22 cellular contexts compared by ENCODE assay signal in the genomic region with DNA sequence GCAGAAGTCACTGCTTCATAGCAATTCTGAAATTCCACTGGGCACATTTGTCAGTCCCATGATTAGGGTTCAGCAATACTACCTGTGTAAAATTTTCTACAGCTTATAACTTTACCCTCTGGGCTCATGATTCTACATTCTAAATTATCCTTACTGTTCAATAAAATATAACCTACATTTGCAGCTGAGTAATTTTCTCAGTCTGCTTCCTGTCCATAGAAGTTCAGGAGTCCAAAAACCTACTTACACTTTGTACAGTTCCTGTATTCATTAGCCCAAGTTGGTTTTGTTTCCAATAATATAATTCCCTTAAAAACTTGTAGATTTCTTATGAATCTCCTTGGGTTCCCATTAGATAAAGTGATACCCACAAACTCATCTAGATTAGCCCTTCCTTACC.
DNase-seq lines count a peak whose midpoint lies in the region; ATAC-seq and TF ChIP-seq lines count a peak whose summit lies in the region.
"Had no signal": no experiment of that assay in that cellular context is flagged by ENCODE, and none has a peak within 500 bp of the region (broad histone marks: within the 10 kb centered on the region; RNA-seq: fewer than 3 reads in every experiment).

No MANE protein-coding gene starts in this region.

- no peaks in the 10 kb centered on the region for H3K9me3 ChIP-seq in esophagus squamous epithelium
- no peaks in the 10 kb centered on the region for H3K9me3 ChIP-seq in mucosa of descending colon
- H3K9me3 ChIP-seq: BE2C had no signal

- H3K27ac Mint-ChIP-seq in stimulated activated naive CD8-positive, alpha-beta T cell treated with anti-CD3 and anti-CD28 coated beads, Interleukin-15, amount 100 ng/mL, for 72 hours: no peak overlapping the region
- H3K27ac Mint-ChIP-seq: CD14-positive monocyte; CD4-positive, alpha-beta memory T cell; CD4-positive, CD25-positive, alpha-beta regulatory T cell; CD8-positive, alpha-beta memory T cell had no signal

- no peak for DNase-seq in esophagus squamous epithelium (lab: John Stamatoyannopoulos, UW)
- DNase-seq in mucosa of descending colon: no peak
- no peak for DNase-seq in NOMO-1 treated with DMSO at 0.1 percent for 48 hours (lab: John Stamatoyannopoulos, UW; ENCODE audit: unreplicated experiment)
- no peak for DNase-seq in stimulated activated naive CD8-positive, alpha-beta T cell treated with anti-CD3 and anti-CD28 coated beads, Interleukin-15, amount 100 ng/mL, for 72 hours
- DNase-seq in kidney tubule cell (ENCODE audit: low spot score): no peak
- DNase-seq: 8988T; ACHN; BE2C; C1 segment of cervical spinal cord; CD4-positive, alpha-beta memory T cell; CD4-positive, CD25-positive, alpha-beta regulatory T cell; CD8-positive, alpha-beta memory T cell; COR-L47; DMS 273 treated with DMSO at 0.1 percent for 48 hours; DMS153; DMS79; DND-41; EL; GDM1 had no signal

- H3K4me3 ChIP-seq in esophagus squamous epithelium (no peak overlapping the region), mucosa of descending colon (no peak overlapping the region)
- H3K4me3 ChIP-seq: BLaER1, GM12878 had no signal

- ATAC-seq in mucosa of descending colon: peak; percentile 58
- ATAC-seq in stimulated activated naive CD8-positive, alpha-beta T cell treated with anti-CD3 and anti-CD28 coated beads, Interleukin-15, amount 100 ng/mL, for 72 hours: no peak
- ATAC-seq: GM12878 had no signal

- H3K4me1 ChIP-seq in esophagus squamous epithelium: peaks cover 0 to 30% (median 9%) of the 10 kb centered on the region in 3 donors
- H3K4me1 ChIP-seq in mucosa of descending colon (ENCODE audit: low read depth): no peaks in the 10 kb centered on the region
- H3K4me1 ChIP-seq: BE2C had no signal

- H3K9me3 Mint-ChIP-seq in stimulated activated naive CD8-positive, alpha-beta T cell treated with anti-CD3 and anti-CD28 coated beads, Interleukin-15, amount 100 ng/mL, for 72 hours: no peaks in the 10 kb centered on the region

- intact Hi-C loops in esophagus squamous epithelium (cut with DNase I) (no loop called here), mucosa of descending colon (cut with DNase I, micrococcal nuclease) (no loop called here)

- TF ChIP-seq CTCF in esophagus squamous epithelium (IDR thresholded peaks at IDR 0.05): no peak
- TF ChIP-seq CTCF in mucosa of descending colon (IDR thresholded peaks at IDR 0.05): no peak

- H3K4me3 Mint-ChIP-seq in stimulated activated naive CD8-positive, alpha-beta T cell treated with anti-CD3 and anti-CD28 coated beads, Interleukin-15, amount 100 ng/mL, for 72 hours: no peak overlapping the region
- H3K4me3 Mint-ChIP-seq: CD4-positive, alpha-beta memory T cell; CD4-positive, CD25-positive, alpha-beta regulatory T cell; CD8-positive, alpha-beta memory T cell had no signal

- H3K4me1 Mint-ChIP-seq in stimulated activated naive CD8-positive, alpha-beta T cell treated with anti-CD3 and anti-CD28 coated beads, Interleukin-15, amount 100 ng/mL, for 72 hours: no peaks in the 10 kb centered on the region
- H3K4me1 Mint-ChIP-seq: CD14-positive monocyte; CD4-positive, CD25-positive, alpha-beta regulatory T cell; CD8-positive, alpha-beta memory T cell had no signal

- peaks cover 33% of the 10 kb centered on the region for H3K27me3 Mint-ChIP-seq in stimulated activated naive CD8-positive, alpha-beta T cell treated with anti-CD3 and anti-CD28 coated beads, Interleukin-15, amount 100 ng/mL, for 72 hours

- no peaks in the 10 kb centered on the region for H3K27me3 ChIP-seq in esophagus squamous epithelium
- H3K27me3 ChIP-seq: BE2C, BLaER1 had no signal

- TF ChIP-seq POLR2A in esophagus squamous epithelium (IDR thresholded peaks at IDR 0.05): no peak

- peak overlapping the region in 3 of 4 donors; percentile 18 to 44 (median 20) for H3K27ac ChIP-seq in esophagus squamous epithelium
- H3K27ac ChIP-seq: BLaER1 had no signal

- no peaks in the 10 kb centered on the region for H3K36me3 ChIP-seq in esophagus squamous epithelium
- no peaks in the 10 kb centered on the region for H3K36me3 ChIP-seq in mucosa of descending colon (ENCODE audit: low read depth)
- H3K36me3 ChIP-seq: BE2C, BLaER1 had no signal
